8 cellular contexts compared by ENCODE assay signal in the genomic region with DNA sequence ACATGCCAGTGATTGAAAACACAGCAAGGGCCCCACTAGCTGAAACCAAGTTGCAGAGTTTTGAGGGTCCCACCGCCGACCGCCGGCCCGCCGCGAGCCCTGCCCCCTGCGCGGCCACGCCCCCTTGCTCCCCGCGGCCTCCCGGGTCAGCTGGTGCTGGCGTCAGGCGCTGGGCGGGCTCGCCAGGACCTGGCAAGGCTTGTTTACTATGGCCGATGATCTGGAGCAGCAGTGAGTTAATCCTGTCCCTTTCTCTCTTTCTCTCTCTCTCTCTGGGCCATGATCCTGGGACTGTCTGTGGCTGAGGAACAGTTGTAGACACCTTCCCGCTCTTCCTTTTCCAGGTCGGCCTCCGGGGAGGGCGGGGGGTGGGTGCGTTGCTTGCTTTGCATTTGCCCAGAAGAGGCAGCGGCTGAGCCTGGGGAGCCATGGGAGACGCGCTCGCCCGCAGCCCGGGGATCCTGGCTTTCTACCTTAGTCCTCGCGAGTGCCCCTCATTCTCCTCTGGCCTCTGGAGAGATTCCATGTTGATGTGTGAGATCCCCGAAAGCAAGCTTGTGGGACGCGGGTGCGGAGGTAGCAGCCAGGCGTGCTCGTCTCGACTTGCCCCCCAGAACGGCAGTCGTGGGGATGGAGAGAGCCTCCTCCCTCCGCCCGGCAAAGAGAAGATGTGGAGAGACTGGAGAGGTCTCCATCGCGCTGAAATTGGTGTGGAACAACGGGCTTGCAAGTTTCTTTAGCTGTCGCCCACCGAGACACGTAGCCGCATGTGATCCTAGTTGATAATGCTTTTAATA. TPM values are rescaled to one million over a fixed set of nuclear protein-coding genes. Genes with fewer than 3 reads are reported as not detected.
DNase-seq lines count a peak whose midpoint lies in the region; ATAC-seq and TF ChIP-seq lines count a peak whose summit lies in the region.

ABHD4 (plus strand) TSS at position 202 of the 797 bp plus-strand sequence; CDS start at position 209, 7 bp downstream.

- ATAC-seq in GM18867 (IDR thresholded peaks at IDR 0.05; ENCODE audit: unreplicated experiment) = peak; percentile 78
- ATAC-seq in HG03108 (IDR thresholded peaks at IDR 0.05; ENCODE audit: unreplicated experiment) = peak; percentile 87
- peak; percentile 92 for ATAC-seq in activated T-cell treated with anti-CD3 and anti-CD28 coated beads, Interleukin-2, amount 50 U/mL, for 72 hours (replicated peaks in 1 of 2)
- ATAC-seq in stimulated activated naive CD8-positive, alpha-beta T cell treated with anti-CD3 and anti-CD28 coated beads, Interleukin-15, amount 100 ng/mL, for 72 hours = peak; percentile 93

- H3K27me3 ChIP-seq in esophagus muscularis mucosa (no peaks in the 10 kb centered on the region), mucosa of rectum (ENCODE audit: control insufficient read depth in 2 of 2, insufficient read depth in 2 of 2, low read length in 2 of 2) (no peaks in the 10 kb centered on the region)

- WGBS in esophagus muscularis mucosa = 0% methylated on average over 4 of the region's 49 CpGs

- H3K9ac ChIP-seq in mucosa of rectum (ENCODE audit: low read depth in 1 of 2, low read length in 2 of 2) = peak within 1 kb of the TSS; percentile 71 to 86

- peak; percentile 21 to 34 for DNase-seq in AML-193 (lab: John Stamatoyannopoulos, UW)
- peak; percentile 57 for DNase-seq in NCI-H774 (lab: John Stamatoyannopoulos, UW)
- DNase-seq in activated T-cell treated with anti-CD3 and anti-CD28 coated beads, Interleukin-2, amount 50 U/mL, for 72 hours = peak; percentile 82 to 85
- peak; percentile 94 for DNase-seq in esophagus muscularis mucosa (ENCODE audit: extremely low spot score)
- DNase-seq in stimulated activated naive CD8-positive, alpha-beta T cell treated with anti-CD3 and anti-CD28 coated beads, Interleukin-15, amount 100 ng/mL, for 72 hours = peak; percentile 67 to 72

- H3K36me3 ChIP-seq in esophagus muscularis mucosa (peaks cover 13 to 20% (median 20%) of the 10 kb centered on the region in 4 donors), mucosa of rectum (ENCODE audit: control insufficient read depth in 2 of 2, insufficient read depth in 2 of 2, low read length in 2 of 2) (peaks cover 19 to 20% of the 10 kb centered on the region in 2 donors)

- H3K9me3 Mint-ChIP-seq in activated T-cell treated with anti-CD3 and anti-CD28 coated beads, Interleukin-2, amount 50 U/mL, for 72 hours = no peaks in the 10 kb centered on the region
- H3K9me3 Mint-ChIP-seq in stimulated activated naive CD8-positive, alpha-beta T cell treated with anti-CD3 and anti-CD28 coated beads, Interleukin-15, amount 100 ng/mL, for 72 hours = no peaks in the 10 kb centered on the region

- H3K27ac ChIP-seq in esophagus muscularis mucosa (replicated peaks in 1 of 4) (peak within 1 kb of the TSS; percentile 85 to 91 (median 89)), mucosa of rectum (ENCODE audit: low read depth in 2 of 2, low read length in 2 of 2) (peak within 1 kb of the TSS; percentile 80 to 85)

- intact Hi-C loops in esophagus muscularis mucosa (cut with DNase I) = no loop called here

- peak within 1 kb of the TSS; percentile 95 for H3K4me3 Mint-ChIP-seq in activated T-cell treated with anti-CD3 and anti-CD28 coated beads, Interleukin-2, amount 50 U/mL, for 72 hours
- H3K4me3 Mint-ChIP-seq in stimulated activated naive CD8-positive, alpha-beta T cell treated with anti-CD3 and anti-CD28 coated beads, Interleukin-15, amount 100 ng/mL, for 72 hours = peak within 1 kb of the TSS; percentile 87 to 97

- TF ChIP-seq CTCF in esophagus muscularis mucosa (IDR thresholded peaks at IDR 0.05) = no peak

- H3K4me3 ChIP-seq in esophagus muscularis mucosa = peak within 1 kb of the TSS; percentile 65 to 84 (median 73)
- H3K4me3 ChIP-seq in mucosa of rectum (ENCODE audit: low read length in 2 of 2) = peak within 1 kb of the TSS; percentile 76 to 80

- H3K27me3 Mint-ChIP-seq in activated T-cell treated with anti-CD3 and anti-CD28 coated beads, Interleukin-2, amount 50 U/mL, for 72 hours (ENCODE audit: low read depth) = no peaks in the 10 kb centered on the region
- no peaks in the 10 kb centered on the region for H3K27me3 Mint-ChIP-seq in stimulated activated naive CD8-positive, alpha-beta T cell treated with anti-CD3 and anti-CD28 coated beads, Interleukin-15, amount 100 ng/mL, for 72 hours

- H3K9me3 ChIP-seq in esophagus muscularis mucosa = no peaks in the 10 kb centered on the region
- H3K9me3 ChIP-seq in mucosa of rectum (ENCODE audit: control insufficient read depth in 2 of 2, low read length in 2 of 2) = no peaks in the 10 kb centered on the region

- H3K36me3 Mint-ChIP-seq in activated T-cell treated with anti-CD3 and anti-CD28 coated beads, Interleukin-2, amount 50 U/mL, for 72 hours (ENCODE audit: insufficient read depth in 2 of 2) = peaks cover 5 to 10% of the 10 kb centered on the region in 2 donors

- no peak for TF ChIP-seq POLR2A in esophagus muscularis mucosa (IDR thresholded peaks at IDR 0.05; ENCODE audit: low read depth)

- H3K4me1 ChIP-seq in esophagus muscularis mucosa (peaks cover 16 to 46% (median 30%) of the 10 kb centered on the region in 4 donors), mucosa of rectum (ENCODE audit: control insufficient read depth in 2 of 2, insufficient read depth in 2 of 2, low read length in 2 of 2) (peaks cover 12 to 20% of the 10 kb centered on the region in 2 donors)

- peaks cover 50% of the 10 kb centered on the region for H3K4me1 Mint-ChIP-seq in activated T-cell treated with anti-CD3 and anti-CD28 coated beads, Interleukin-2, amount 50 U/mL, for 72 hours (ENCODE audit: low read depth)
- H3K4me1 Mint-ChIP-seq in stimulated activated naive CD8-positive, alpha-beta T cell treated with anti-CD3 and anti-CD28 coated beads, Interleukin-15, amount 100 ng/mL, for 72 hours = peaks cover 32% of the 10 kb centered on the region

- H3K27ac Mint-ChIP-seq in activated T-cell treated with anti-CD3 and anti-CD28 coated beads, Interleukin-2, amount 50 U/mL, for 72 hours = peak within 1 kb of the TSS; percentile 88
- H3K27ac Mint-ChIP-seq in stimulated activated naive CD8-positive, alpha-beta T cell treated with anti-CD3 and anti-CD28 coated beads, Interleukin-15, amount 100 ng/mL, for 72 hours = peak within 1 kb of the TSS; percentile 88 to 93

- no peak for TF ChIP-seq EP300 in esophagus muscularis mucosa (IDR thresholded peaks at IDR 0.05)

RNA-seq across cellular contexts. Expression of gene ABHD4, which starts in this region (rescaled TPM):
- 10 to 100 TPM; 18.8 to 21.9 TPM for total RNA-seq in activated T-cell treated with anti-CD3 and anti-CD28 coated beads, Interleukin-2, amount 50 U/mL, for 72 hours
- 10 to 100 TPM; 18.7 to 42.3 (median 27.7) TPM for total RNA-seq in esophagus muscularis mucosa

Comparison
In these comparisons a context has a peak if more than half of its experiments do, and no peak if none do; other contexts are left out.
1. Peak in every context shown above with its lines: DNase-seq, ATAC-seq, H3K4me3 ChIP-seq and H3K27ac ChIP-seq.
2. DNase-seq: peak in every context shown above with its lines; median percentile 94 in esophagus muscularis mucosa; 84 in activated T-cell treated with anti-CD3 and anti-CD28 coated beads, Interleukin-2, amount 50 U/mL, for 72 hours; 70 in stimulated activated naive CD8-positive, alpha-beta T cell treated with anti-CD3 and anti-CD28 coated beads, Interleukin-15, amount 100 ng/mL, for 72 hours; 57 in NCI-H774; 28 in AML-193.